19 cellular contexts compared by ENCODE assay signal in genomic region chr2:36348721-36349120, GRCh38. TPM values are rescaled to one million over a fixed set of nuclear protein-coding genes. Genes with fewer than 3 reads are reported as not detected.
DNase-seq lines count a peak whose midpoint lies in the region; ATAC-seq and TF ChIP-seq lines count a peak whose summit lies in the region.
"Had no signal": no experiment of that assay in that cellular context is flagged by ENCODE, and none has a peak within 500 bp of the region (broad histone marks: within the 10 kb centered on the region; RNA-seq: fewer than 3 reads in every experiment).

No MANE protein-coding gene starts in this region.

- H3K18ac ChIP-seq in IMR-90 (ENCODE audit: low read depth, low read length) = no peak overlapping the region

- H3K27me3 ChIP-seq in breast epithelium = no peaks in the 10 kb centered on the region
- no peaks in the 10 kb centered on the region for H3K27me3 ChIP-seq in IMR-90 (ENCODE audit: control insufficient read depth, insufficient read depth, low read length)
- no peaks in the 10 kb centered on the region for H3K27me3 ChIP-seq in brain microvascular endothelial cell (replicated peaks)
- H3K27me3 ChIP-seq: BLaER1 treated with 17β-estradiol and CSF1 and Interleukin-3, amounts not matched to agents 10 nM and 100 nM had no signal

- H3K27ac ChIP-seq in breast epithelium (no peak overlapping the region), IMR-90 (ENCODE audit: insufficient read depth, low read length) (no peak overlapping the region), brain microvascular endothelial cell (no peak overlapping the region)
- H3K27ac ChIP-seq: 22Rv1; BLaER1 treated with 17β-estradiol and CSF1 and Interleukin-3, amounts not matched to agents 10 nM and 100 nM; HL-60 had no signal

- no peak overlapping the region for H3K56ac ChIP-seq in IMR-90 (ENCODE audit: extremely low read depth, insufficient read depth, low read length)

- DNase-seq in MCF 10A (ENCODE audit: unreplicated experiment) (no peak), breast epithelium (ENCODE audit: low spot score in 2 of 2) (no peak), IMR-90 (peak; percentile 58), fibroblast of peridontal ligament (ENCODE audit: extremely low read depth) (peak; percentile 42), brain microvascular endothelial cell (no peak), hippocampal formation (lab: John Stamatoyannopoulos, UW) (no peak)
- DNase-seq: Calu3; CD8-positive, alpha-beta T cell; DMS79 treated with DMSO at 0.1 percent for 48 hours; HCEC 1CT; HFFc6; KBM-7 had no signal

- no peak overlapping the region for H4K5ac ChIP-seq in IMR-90 (ENCODE audit: low read depth, low read length)

- peaks cover 12% of the 10 kb centered on the region for H3K27me3 Mint-ChIP-seq in MCF 10A (ENCODE audit: insufficient read depth, unreplicated experiment)

- H3K36me3 Mint-ChIP-seq in MCF 10A (ENCODE audit: insufficient read depth, unreplicated experiment) = no peaks in the 10 kb centered on the region
- H3K36me3 Mint-ChIP-seq: CD8-positive, alpha-beta T cell; IgD-negative memory B cell had no signal

- H2AFZ ChIP-seq in IMR-90 (replicated peaks; ENCODE audit: low read length, poor library complexity) = no peak overlapping the region
- H2AFZ ChIP-seq: GM23338 had no signal

- no peak overlapping the region for H3K4me3 Mint-ChIP-seq in MCF 10A (ENCODE audit: unreplicated experiment)
- H3K4me3 Mint-ChIP-seq: B cell; CD8-positive, alpha-beta T cell; GM23338; HFFc6; IgD-negative memory B cell had no signal

- CTCF ChIA-PET in MCF 10A (lab: Yijun Ruan, JAX) (interaction anchor here (0.6 to 5.8 kb wide), 4 partner anchors 158 to 336 kb away, joined by 3 to 33 read pairs (median 7); no protein-coding TSS in a partner anchor), IMR-90 (lab: Yijun Ruan, JAX) (interaction anchor here (0.7 kb wide), 1 partner anchor 208 kb away, joined by 3 read pairs; no protein-coding TSS in a partner anchor)

- TF ChIP-seq CTCF in MCF 10A (IDR thresholded peaks at IDR 0.05; ENCODE audit: unreplicated experiment) = no peak
- TF ChIP-seq CTCF in breast epithelium (IDR thresholded peaks at IDR 0.05) = no peak
- no peak for TF ChIP-seq CTCF in IMR-90 (conservative IDR thresholded peaks at IDR 0.05; ENCODE audit: low read depth, low read length)
- TF ChIP-seq CTCF in brain microvascular endothelial cell (IDR thresholded peaks at IDR 0.05; ENCODE audit: low read depth, low read length, missing control alignments) = no peak

- in situ Hi-C loops in IMR-90 (cut with MboI; ENCODE audit: low sequenced_read_pairs) = no loop called here
- in situ Hi-C loops in brain microvascular endothelial cell (cut with HindIII; ENCODE audit: low pct_ligation_motif_present, low sequenced_read_pairs) = no loop called here

- no peak overlapping the region for H2BK5ac ChIP-seq in IMR-90 (ENCODE audit: low read depth, low read length, poor library complexity, severe bottlenecking)

- peaks cover 4 to 20% of the 10 kb centered on the region in 2 experiments; a peak in 3 of 4 replicates for H3K79me1 ChIP-seq in IMR-90 (ENCODE audit: low read depth in 1 of 2, low read length in 2 of 2)

- H2AK9ac ChIP-seq in IMR-90 (replicated peaks; ENCODE audit: low read depth, low read length, poor library complexity) = no peak overlapping the region

- peaks cover 17% of the 10 kb centered on the region for H3K4me1 Mint-ChIP-seq in MCF 10A (ENCODE audit: insufficient read depth, unreplicated experiment)

- no peak overlapping the region; the same call in 1 of the 2 replicates for H3K4me2 ChIP-seq in IMR-90 (ENCODE audit: low read depth, low read length)
- H3K4me2 ChIP-seq: BLaER1 treated with 17β-estradiol and CSF1 and Interleukin-3, amounts not matched to agents 10 nM and 100 nM; GM23338 had no signal

- POLR2A ChIA-PET in MCF 10A (lab: Yijun Ruan, JAX) (interaction anchor here (0.7 kb wide), 1 partner anchor 113 kb away, joined by 3 read pairs; no protein-coding TSS in a partner anchor), IMR-90 (lab: Charles Lee; ENCODE audit: unreplicated experiment) (no interaction called here)

- H4K20me1 ChIP-seq in IMR-90 (ENCODE audit: insufficient read depth, low read length) = no peaks in the 10 kb centered on the region

- peak overlapping the region; percentile 24 for H3K27ac Mint-ChIP-seq in MCF 10A (ENCODE audit: low read depth, unreplicated experiment)
- H3K27ac Mint-ChIP-seq: B cell; CD8-positive, alpha-beta T cell; GM23338; HFFc6; IgD-negative memory B cell had no signal

- 0 out of 2 replicates have a peak, but pooled peaks have one; percentile 9 for ATAC-seq in IMR-90 (ENCODE audit: low read depth)
- ATAC-seq in GM18511 (IDR thresholded peaks at IDR 0.05; ENCODE audit: unreplicated experiment) = no peak
- ATAC-seq: CD8-positive, alpha-beta T cell; GM23338 had no signal

- no peaks in the 10 kb centered on the region for H3K9me3 Mint-ChIP-seq in MCF 10A (ENCODE audit: unreplicated experiment)
- H3K9me3 Mint-ChIP-seq: CD8-positive, alpha-beta T cell; GM23338; HFFc6; IgD-negative memory B cell had no signal

- no peaks in the 10 kb centered on the region for H3K36me3 ChIP-seq in breast epithelium
- no peaks in the 10 kb centered on the region for H3K36me3 ChIP-seq in IMR-90 (ENCODE audit: control insufficient read depth, insufficient read depth, low read length)
- H3K36me3 ChIP-seq in brain microvascular endothelial cell (replicated peaks) = no peaks in the 10 kb centered on the region
- H3K36me3 ChIP-seq: BLaER1 treated with 17β-estradiol and CSF1 and Interleukin-3, amounts not matched to agents 10 nM and 100 nM had no signal

- no peak for TF ChIP-seq POLR2A in breast epithelium (IDR thresholded peaks at IDR 0.05)
- TF ChIP-seq POLR2A in IMR-90 (IDR thresholded peaks at IDR 0.05; ENCODE audit: low read depth, low read length) = no peak

- no CpG with 5 or more reads among the region's 2 CpGs for WGBS in IMR-90 (ENCODE audit: extremely low coverage in 2 of 2, insufficient read length in 1 of 2), 2 experiments

- H3K4me3 ChIP-seq in breast epithelium = no peak overlapping the region
- H3K4me3 ChIP-seq in IMR-90 (ENCODE audit: insufficient read depth, low read depth, low read length) = no peak overlapping the region
- no peak overlapping the region for H3K4me3 ChIP-seq in brain microvascular endothelial cell (ENCODE audit: low read depth, low read length)
- H3K4me3 ChIP-seq: BLaER1 treated with 17β-estradiol and CSF1 and Interleukin-3, amounts not matched to agents 10 nM and 100 nM; GM23338 had no signal

- TF ChIP-seq RAD21 in IMR-90 (IDR thresholded peaks at IDR 0.05; ENCODE audit: low read length) = no peak

- H3K14ac ChIP-seq in IMR-90 (replicated peaks; ENCODE audit: low read depth, low read length) = no peak overlapping the region

- no peaks in the 10 kb centered on the region; the same call in 1 of the 2 replicates for H3K9me1 ChIP-seq in IMR-90 (ENCODE audit: insufficient read depth, low read length)

- intact Hi-C loops in MCF 10A (cut with micrococcal nuclease) = no loop called here
- intact Hi-C loops in breast epithelium (cut with DNase I; ENCODE audit: low total_unique reads) = no loop called here
- intact Hi-C loops in IMR-90 (cut with micrococcal nuclease) = no loop called here

- no peak overlapping the region for H2AK5ac ChIP-seq in IMR-90 (ENCODE audit: low read depth, low read length)

- H3K23ac ChIP-seq in IMR-90 (ENCODE audit: low read depth, low read length) = no peak overlapping the region

- H3K9ac ChIP-seq in IMR-90 (ENCODE audit: low read depth, low read length) = no peak overlapping the region
- H3K9ac ChIP-seq: BLaER1 treated with 17β-estradiol and CSF1 and Interleukin-3, amounts not matched to agents 10 nM and 100 nM had no signal

- H3K4me1 ChIP-seq in breast epithelium = no peaks in the 10 kb centered on the region
- H3K4me1 ChIP-seq in IMR-90 (ENCODE audit: control insufficient read depth, insufficient read depth, low read length) = peaks cover 5% of the 10 kb centered on the region

- BruUV-seq in MCF 10A (replicated peaks; lab: Mats Ljungman, UMichigan) = no TSS peak
- BruUV-seq in IMR-90 (replicated peaks; lab: Mats Ljungman, UMichigan) = no TSS peak

- no peak overlapping the region for H2BK20ac ChIP-seq in IMR-90 (ENCODE audit: low read depth, low read length)

- no peak overlapping the region for H2BK120ac ChIP-seq in IMR-90 (ENCODE audit: low read depth, low read length)

- no peak overlapping the region for H2BK15ac ChIP-seq in IMR-90 (ENCODE audit: low read depth, low read length)

- no peak overlapping the region for H4K8ac ChIP-seq in IMR-90 (ENCODE audit: low read depth in 2 of 2, low read length in 2 of 2)

- H3K9me3 ChIP-seq in breast epithelium (no peaks in the 10 kb centered on the region), IMR-90 (ENCODE audit: control insufficient read depth, insufficient read depth, low read length) (no peaks in the 10 kb centered on the region)
- H3K9me3 ChIP-seq: BLaER1 treated with 17β-estradiol and CSF1 and Interleukin-3, amounts not matched to agents 10 nM and 100 nM had no signal

- H4K91ac ChIP-seq in IMR-90 (ENCODE audit: insufficient read depth, low read depth, low read length) = no peak overlapping the region

- dilution Hi-C loops in IMR-90 (cut with HindIII; ENCODE audit: low sequenced_read_pairs, unreplicated experiment) = no loop called here

- no peak overlapping the region for H3K4ac ChIP-seq in IMR-90 (ENCODE audit: low read depth, low read length)

TF ChIP-seq in IMR-90, 13 proteins besides CTCF, POLR2A, EP300 and RAD21:
- peak; percentile 66 for TF ChIP-seq CEBPB (IDR thresholded peaks at IDR 0.05; ENCODE audit: low read depth, low read length)
- no peak for TF ChIP-seq MAZ (IDR thresholded peaks at IDR 0.05; ENCODE audit: borderline replicate concordance, low read depth, low read length)

RNA-seq across cellular contexts. Expression of gene CRIM1, which starts 6.9 kb away (rescaled TPM):
- total RNA-seq in MCF 10A (2022) = 119 and 185 TPM in 2 replicates
- total RNA-seq in breast epithelium = 100 to 1,000 TPM; 166 to 187 (median 178) TPM
- total RNA-seq in IMR-90 (2012; rRNA removed) = 436 and 490 TPM in 2 replicates
- polyA plus RNA-seq in IMR-90 (2012; rRNA removed) = 285 and 316 TPM in 2 replicates
- polyA plus RNA-seq in IMR-90 (2012; cell fraction: cytosol; rRNA removed) = 203 and 263 TPM in 2 replicates
- polyA plus RNA-seq in IMR-90 (2012; cell fraction: nucleus; rRNA removed; ENCODE audit: low replicate concordance) = 109 and 133 TPM in 2 replicates

Comparison
In these comparisons a context has a peak if more than half of its experiments do, and no peak if none do; other contexts are left out.
1. DNase-seq: peak in IMR-90 (single experiment) and fibroblast of peridontal ligament (single experiment); none in MCF 10A (single experiment), breast epithelium (0 of 2), brain microvascular endothelial cell (single experiment) and hippocampal formation (0 of 2).